In genomic region chr2:239949537-239949936, GRCh38 we compare ENCODE assay signal across 23 cellular contexts.
"Had no signal": no experiment of that assay in that cellular context is flagged by ENCODE, and none has a peak within 500 bp of the region (broad histone marks: within the 10 kb centered on the region; RNA-seq: fewer than 3 reads in every experiment).

No MANE protein-coding gene starts in this region.

- H3K27me3 ChIP-seq: adrenal gland, breast epithelium, MG63, SJCRH30 had no signal

- H3K4me1 ChIP-seq: SJCRH30 had no signal

- H3K9me3 Mint-ChIP-seq: activated CD4-positive, alpha-beta memory T cell treated with anti-CD3 and anti-CD28 coated beads, Interleukin-2, amount 10 ng/mL, durations not matched to agents 7 days and 5 days; activated naive CD8-positive, alpha-beta T cell treated with anti-CD3 and anti-CD28 coated beads, Interleukin-2, amount 10 ng/mL, durations not matched to agents 7 days and 5 days; activated T-cell treated with anti-CD3 and anti-CD28 coated beads, Interleukin-2, amount 50 U/mL, for 4 hours had no signal

- H3K27me3 Mint-ChIP-seq: activated CD4-positive, alpha-beta memory T cell treated with anti-CD3 and anti-CD28 coated beads, Interleukin-2, amount 10 ng/mL, durations not matched to agents 7 days and 5 days; activated naive CD8-positive, alpha-beta T cell treated with anti-CD3 and anti-CD28 coated beads, Interleukin-2, amount 10 ng/mL, durations not matched to agents 7 days and 5 days had no signal

- H3K27ac ChIP-seq: adrenal gland, breast epithelium, PC-9, SJCRH30, VCaP had no signal

- DNase-seq: activated CD4-positive, alpha-beta memory T cell treated with anti-CD3 and anti-CD28 coated beads, Interleukin-2, amount 10 ng/mL, durations not matched to agents 7 days and 5 days; activated CD4-positive, alpha-beta T cell treated with anti-CD3 and anti-CD28 coated beads, Interleukin-2, amount 50 U/mL, for 1 hour; activated CD4-positive, CD25-positive, alpha-beta regulatory T cell; activated naive CD4-positive, alpha-beta T cell treated with anti-CD3 and anti-CD28 coated beads, Interleukin-2, amount 50 U/mL, for 16 hours; activated naive CD8-positive, alpha-beta T cell treated with anti-CD3 and anti-CD28 coated beads, Interleukin-2, amount 10 ng/mL, durations not matched to agents 7 days and 5 days; activated T-cell treated with anti-CD3 and anti-CD28 coated beads, Interleukin-2, amount 50 U/mL, for 4 hours; anterior cingulate cortex; central memory CD4-positive, alpha-beta T cell; MG63; MV-4-11; NCI-H1092 treated with DMSO at 0.1 percent for 48 hours; NCI-H1417 treated with DMSO at 0.1 percent for 48 hours; NCI-H1694; NCI-H2029 treated with DMSO at 0.1 percent for 48 hours; NCI-H446; NCI-H524; PC-9; SJCRH30; SK-N-SH; T-helper 1 cell had no signal

- H3K9ac ChIP-seq: SK-N-SH had no signal

- H3K36me3 Mint-ChIP-seq: activated naive CD8-positive, alpha-beta T cell treated with anti-CD3 and anti-CD28 coated beads, Interleukin-2, amount 10 ng/mL, durations not matched to agents 7 days and 5 days had no signal

- H3K36me3 ChIP-seq: adrenal gland, breast epithelium, MG63, SJCRH30 had no signal

- H3K9me3 ChIP-seq: adrenal gland, breast epithelium, MG63, SJCRH30, SK-N-SH had no signal

- H3K4me3 Mint-ChIP-seq: activated CD4-positive, alpha-beta memory T cell treated with anti-CD3 and anti-CD28 coated beads, Interleukin-2, amount 10 ng/mL, durations not matched to agents 7 days and 5 days; activated naive CD8-positive, alpha-beta T cell treated with anti-CD3 and anti-CD28 coated beads, Interleukin-2, amount 10 ng/mL, durations not matched to agents 7 days and 5 days; activated T-cell treated with anti-CD3 and anti-CD28 coated beads, Interleukin-2, amount 50 U/mL, for 4 hours had no signal

- H3K4me3 ChIP-seq: adrenal gland, breast epithelium, MG63, PC-9, SJCRH30 had no signal

- H3K27ac Mint-ChIP-seq: activated CD4-positive, alpha-beta memory T cell treated with anti-CD3 and anti-CD28 coated beads, Interleukin-2, amount 10 ng/mL, durations not matched to agents 7 days and 5 days; activated naive CD8-positive, alpha-beta T cell treated with anti-CD3 and anti-CD28 coated beads, Interleukin-2, amount 10 ng/mL, durations not matched to agents 7 days and 5 days had no signal

- H3K4me2 ChIP-seq: PC-9, SK-N-SH had no signal

- H2AFZ ChIP-seq: PC-9 had no signal
